ENCODE assay signal across 8 cellular contexts in genomic region chr7:73737491-73738219, GRCh38. TPM values are rescaled to one million over a fixed set of nuclear protein-coding genes. Genes with fewer than 3 reads are reported as not detected.
A peak's percentile ranks its signal among the peaks of the same experiment; 100 is the strongest.
DNase-seq lines count a peak whose midpoint lies in the region; ATAC-seq and TF ChIP-seq lines count a peak whose summit lies in the region.

No MANE protein-coding gene starts in this region.

- no peak overlapping the region for H3K9ac ChIP-seq in iPS-15b (ENCODE audit: low read depth, low read length)

- peak overlapping the region; percentile 90 for H3K4me3 Mint-ChIP-seq in HFFc6
- H3K4me3 Mint-ChIP-seq in activated CD8-positive, alpha-beta T cell treated with anti-CD3 and anti-CD28 coated beads, Interleukin-2, amount 10 ng/mL, durations not matched to agents 7 days and 5 days = peak overlapping the region; percentile 94
- peak overlapping the region; percentile 91 for H3K4me3 Mint-ChIP-seq in stimulated activated effector memory CD8-positive, alpha-beta T cell treated with anti-CD3 and anti-CD28 coated beads, Interleukin-12 subunit alpha, Interleukin-12 subunit beta, amount 100 ng/mL, for 72 hours

- peaks cover 4% of the 10 kb centered on the region; the same call in 1 of the 2 replicates for H3K36me3 Mint-ChIP-seq in HFFc6 (ENCODE audit: low read depth)
- H3K36me3 Mint-ChIP-seq in activated CD8-positive, alpha-beta T cell treated with anti-CD3 and anti-CD28 coated beads, Interleukin-2, amount 10 ng/mL, durations not matched to agents 7 days and 5 days (ENCODE audit: low read depth) = peaks cover 13% of the 10 kb centered on the region
- H3K36me3 Mint-ChIP-seq in stimulated activated effector memory CD8-positive, alpha-beta T cell treated with anti-CD3 and anti-CD28 coated beads, Interleukin-12 subunit alpha, Interleukin-12 subunit beta, amount 100 ng/mL, for 72 hours = peaks cover 16% of the 10 kb centered on the region

- H3K36me3 ChIP-seq in iPS-15b (ENCODE audit: control insufficient read depth, insufficient read depth, low read length) = peaks cover 23% of the 10 kb centered on the region

- peaks cover 13% of the 10 kb centered on the region; the same call in 1 of the 2 replicates for H3K4me1 Mint-ChIP-seq in HFFc6 (ENCODE audit: low read depth)
- H3K4me1 Mint-ChIP-seq in activated CD8-positive, alpha-beta T cell treated with anti-CD3 and anti-CD28 coated beads, Interleukin-2, amount 10 ng/mL, durations not matched to agents 7 days and 5 days (ENCODE audit: low read depth) = peaks cover 29% of the 10 kb centered on the region
- peaks cover 29% of the 10 kb centered on the region for H3K4me1 Mint-ChIP-seq in stimulated activated effector memory CD8-positive, alpha-beta T cell treated with anti-CD3 and anti-CD28 coated beads, Interleukin-12 subunit alpha, Interleukin-12 subunit beta, amount 100 ng/mL, for 72 hours

- no peak for ATAC-seq in activated CD8-positive, alpha-beta T cell treated with anti-CD3 and anti-CD28 coated beads, Interleukin-2, amount 10 ng/mL, durations not matched to agents 7 days and 5 days
- ATAC-seq in stimulated activated effector memory CD8-positive, alpha-beta T cell treated with anti-CD3 and anti-CD28 coated beads, Interleukin-12 subunit alpha, Interleukin-12 subunit beta, amount 100 ng/mL, for 72 hours = no peak
- no peak for ATAC-seq in HG02759 (IDR thresholded peaks at IDR 0.05; ENCODE audit: unreplicated experiment)

- peaks cover 5% of the 10 kb centered on the region for H3K27me3 Mint-ChIP-seq in HFFc6 (ENCODE audit: insufficient read depth)
- peaks cover 6% of the 10 kb centered on the region for H3K27me3 Mint-ChIP-seq in activated CD8-positive, alpha-beta T cell treated with anti-CD3 and anti-CD28 coated beads, Interleukin-2, amount 10 ng/mL, durations not matched to agents 7 days and 5 days (ENCODE audit: low read depth)

- peaks cover 4% of the 10 kb centered on the region; the same call in 1 of the 2 replicates for H3K9me3 Mint-ChIP-seq in HFFc6
- no peaks in the 10 kb centered on the region for H3K9me3 Mint-ChIP-seq in activated CD8-positive, alpha-beta T cell treated with anti-CD3 and anti-CD28 coated beads, Interleukin-2, amount 10 ng/mL, durations not matched to agents 7 days and 5 days (ENCODE audit: insufficient read depth)
- no peaks in the 10 kb centered on the region for H3K9me3 Mint-ChIP-seq in stimulated activated effector memory CD8-positive, alpha-beta T cell treated with anti-CD3 and anti-CD28 coated beads, Interleukin-12 subunit alpha, Interleukin-12 subunit beta, amount 100 ng/mL, for 72 hours

- H3K4me1 ChIP-seq in iPS-15b (ENCODE audit: control insufficient read depth, insufficient read depth, low read length) = peaks cover 16% of the 10 kb centered on the region

- CTCF ChIA-PET in activated CD8-positive, alpha-beta T cell treated with anti-CD3 and anti-CD28 coated beads, Interleukin-2, amount 10 ng/mL, durations not matched to agents 7 days and 5 days (lab: Charles Lee) = interaction anchor here (1.9 to 8.5 kb wide), 2 partner anchors 117 to 131 kb away, joined by 13 to 115 read pairs; no protein-coding TSS in a partner anchor

- H3K4me3 ChIP-seq in iPS-15b (ENCODE audit: low read depth, low read length) = peak overlapping the region; percentile 92

- H3K27ac Mint-ChIP-seq in HFFc6 = peak overlapping the region; percentile 82
- peak overlapping the region; percentile 98 for H3K27ac Mint-ChIP-seq in activated CD8-positive, alpha-beta T cell treated with anti-CD3 and anti-CD28 coated beads, Interleukin-2, amount 10 ng/mL, durations not matched to agents 7 days and 5 days
- peak overlapping the region; percentile 89 for H3K27ac Mint-ChIP-seq in stimulated activated effector memory CD8-positive, alpha-beta T cell treated with anti-CD3 and anti-CD28 coated beads, Interleukin-12 subunit alpha, Interleukin-12 subunit beta, amount 100 ng/mL, for 72 hours

- no peaks in the 10 kb centered on the region for H3K9me3 ChIP-seq in iPS-15b (ENCODE audit: control insufficient read depth, insufficient read depth, low read length)

- H3K27me3 ChIP-seq in iPS-15b (ENCODE audit: control insufficient read depth, insufficient read depth, low read length) = no peaks in the 10 kb centered on the region

- DNase-seq in HFFc6 (no peak), DMS 273 (lab: John Stamatoyannopoulos, UW; ENCODE audit: unreplicated experiment) (no peak), NCI-H526 (lab: John Stamatoyannopoulos, UW) (no peak), epidermal melanocyte (ENCODE audit: insufficient read length, low spot score) (no peak)
- DNase-seq in activated CD8-positive, alpha-beta T cell treated with anti-CD3 and anti-CD28 coated beads, Interleukin-2, amount 10 ng/mL, durations not matched to agents 7 days and 5 days = no peak
- no peak for DNase-seq in stimulated activated effector memory CD8-positive, alpha-beta T cell treated with anti-CD3 and anti-CD28 coated beads, Interleukin-12 subunit alpha, Interleukin-12 subunit beta, amount 100 ng/mL, for 72 hours (ENCODE audit: low spot score in 2 of 2)

- POLR2A ChIA-PET in activated CD8-positive, alpha-beta T cell treated with anti-CD3 and anti-CD28 coated beads, Interleukin-2, amount 10 ng/mL, durations not matched to agents 7 days and 5 days (lab: Charles Lee) = interaction anchor here (0.6 to 1.8 kb wide), 4 partner anchors 92 to 346 kb away, joined by 3 to 12 read pairs (median 6); partner anchors contain the start of genes BAZ1B, BCL7B and LIMK1

- TF ChIP-seq CTCF in HFFc6 (IDR thresholded peaks at IDR 0.05) = no peak

RNA-seq across cellular contexts. Expression of gene ABHD11, which starts 0.9 kb away (rescaled TPM):
- 10 to 100 TPM; 10.3 to 18.6 (median 16.8) TPM for total RNA-seq in HFFc6 (2021; fragmentation: NEBNext Ultra II Directional; extraction: Animal tissue kit (Norgen Biotek cat#: 25700))
- 10 to 100 TPM; 20.7 to 20.9 TPM for total RNA-seq in activated CD8-positive, alpha-beta T cell treated with anti-CD3 and anti-CD28 coated beads, Interleukin-2, amount 10 ng/mL, durations not matched to agents 7 days and 5 days

RNA-seq across cellular contexts. Expression of gene STX1A, which starts 18.2 kb away (rescaled TPM):
- total RNA-seq in HFFc6 (2021; fragmentation: NEBNext Ultra II Directional; extraction: Animal tissue kit (Norgen Biotek cat#: 25700)) = 10 to 100 TPM in 5 of 6 experiments, 1 to 10 TPM in 1; 9.6 to 14.7 (median 12.2) TPM
- total RNA-seq in activated CD8-positive, alpha-beta T cell treated with anti-CD3 and anti-CD28 coated beads, Interleukin-2, amount 10 ng/mL, durations not matched to agents 7 days and 5 days = 10 to 100 TPM; 10.6 to 12.3 TPM

RNA-seq across cellular contexts. Expression of gene CLDN3, which starts 32.4 kb away (rescaled TPM):
- not detected for total RNA-seq in HFFc6 (2021; fragmentation: NEBNext Ultra II Directional; extraction: Animal tissue kit (Norgen Biotek cat#: 25700))
- not detected for total RNA-seq in activated CD8-positive, alpha-beta T cell treated with anti-CD3 and anti-CD28 coated beads, Interleukin-2, amount 10 ng/mL, durations not matched to agents 7 days and 5 days

RNA-seq across cellular contexts. Expression of gene BUD23, which starts 54.3 kb away (rescaled TPM):
- 10 to 100 TPM; 70.1 to 91.4 (median 83.4) TPM for total RNA-seq in HFFc6 (2021; fragmentation: NEBNext Ultra II Directional; extraction: Animal tissue kit (Norgen Biotek cat#: 25700))
- 10 to 100 TPM; 57.3 to 60.9 TPM for total RNA-seq in activated CD8-positive, alpha-beta T cell treated with anti-CD3 and anti-CD28 coated beads, Interleukin-2, amount 10 ng/mL, durations not matched to agents 7 days and 5 days

RNA-seq across cellular contexts. Expression of gene DNAJC30, which starts 54.4 kb away (rescaled TPM):
- 10 to 100 TPM; 17.8 to 20.6 (median 18.6) TPM for total RNA-seq in HFFc6 (2021; fragmentation: NEBNext Ultra II Directional; extraction: Animal tissue kit (Norgen Biotek cat#: 25700))
- 1 to 10 TPM; 7.7 to 8.3 TPM for total RNA-seq in activated CD8-positive, alpha-beta T cell treated with anti-CD3 and anti-CD28 coated beads, Interleukin-2, amount 10 ng/mL, durations not matched to agents 7 days and 5 days
